1 cellular context compared by ENCODE assay signal in genomic region chr19:11528551-11529341, GRCh38.
TF ChIP-seq lines count a peak whose summit lies in the region.

Gene ECSIT, minus strand, starts transcription at chr19:11529134. Its CDS starts 9,964 bp downstream, at chr19:11519170.

TF ChIP-seq in WTC11, 78 proteins besides CTCF, POLR2A, EP300 and RAD21 (continued from another document):
- TF ChIP-seq PREB (CRISPR knock-in tag; IDR thresholded peaks at IDR 0.05; ENCODE audit: borderline replicate concordance) (peak; percentile 54; the same call in 1 of the 2 replicates), FOXK1 (CRISPR knock-in tag; IDR thresholded peaks at IDR 0.05) (peak; percentile 66), ESRRA (CRISPR knock-in tag; IDR thresholded peaks at IDR 0.05; ENCODE audit: borderline replicate concordance) (peak; percentile 76), KAT7 (CRISPR knock-in tag; IDR thresholded peaks at IDR 0.05; ENCODE audit: borderline replicate concordance) (0 out of 2 replicates have a peak, but pooled peaks have one; percentile 62), MYBL2 (CRISPR knock-in tag; IDR thresholded peaks at IDR 0.05) (peak; percentile 67; the same call in 1 of the 2 replicates), SP1 (CRISPR knock-in tag; conservative IDR thresholded peaks at IDR 0.05) (peak; percentile 77), ZBTB43 (CRISPR knock-in tag; IDR thresholded peaks at IDR 0.05) (0 out of 2 replicates have a peak, but pooled peaks have one; percentile 1), ZNF317 (CRISPR knock-in tag; IDR thresholded peaks at IDR 0.05; ENCODE audit: borderline replicate concordance, low read depth) (peak; percentile 25; the same call in 1 of the 2 replicates), ZSCAN18 (CRISPR knock-in tag; IDR thresholded peaks at IDR 0.05) (no peak), EMX1 (CRISPR knock-in tag; IDR thresholded peaks at IDR 0.05) (no peak), ARID4B (CRISPR knock-in tag; IDR thresholded peaks at IDR 0.05; ENCODE audit: borderline replicate concordance) (peak; percentile 89; the same call in 1 of the 2 replicates), PRDM15 (CRISPR knock-in tag; IDR thresholded peaks at IDR 0.05) (no peak)
